In genomic region chr18:59706499-59706898, GRCh38 we compare ENCODE assay signal across 22 cellular contexts. TPM values are rescaled to one million over a fixed set of nuclear protein-coding genes. Genes with fewer than 3 reads are reported as not detected.
"Had no signal": no experiment of that assay in that cellular context is flagged by ENCODE, and none has a peak within 500 bp of the region (broad histone marks: within the 10 kb centered on the region; RNA-seq: fewer than 3 reads in every experiment).

No MANE protein-coding gene starts in this region.

- H3K4me3 Mint-ChIP-seq: activated CD4-positive, alpha-beta memory T cell treated with anti-CD3 and anti-CD28 coated beads, Interleukin-2, amount 10 ng/mL, durations not matched to agents 7 days and 5 days; activated CD4-positive, alpha-beta T cell treated with anti-CD3 and anti-CD28 coated beads, Interleukin-2, amount 10 ng/mL, durations not matched to agents 24 days and 14 days; activated naive CD4-positive, alpha-beta T cell treated with anti-CD3 and anti-CD28 coated beads for 36 hours; activated naive CD8-positive, alpha-beta T cell treated with anti-CD3 and anti-CD28 coated beads, Interleukin-2, amount 10 ng/mL, durations not matched to agents 7 days and 5 days; activated T-cell treated with anti-CD3 and anti-CD28 coated beads, Interleukin-2, amount 50 U/mL, for 72 hours; nephron; T-helper 17 cell had no signal

- H3K36me3 ChIP-seq: breast epithelium, pancreas, right atrium auricular region, transverse colon, vagina had no signal

- ATAC-seq: activated CD4-positive, CD25-positive, alpha-beta regulatory T cell treated with anti-CD3 and anti-CD28 coated beads, Interleukin-2, amount 50 U/mL, for 24 hours; activated T-cell treated with anti-CD3 and anti-CD28 coated beads, Interleukin-2, amount 50 U/mL, for 72 hours; left ventricle myocardium superior; pancreas; psoas muscle; T-helper 17 cell had no signal

- H3K4me3 ChIP-seq: breast epithelium, coronary artery, pancreas, psoas muscle, right atrium auricular region, transverse colon, vagina had no signal

- H3K4me1 Mint-ChIP-seq: activated CD4-positive, alpha-beta memory T cell treated with anti-CD3 and anti-CD28 coated beads, Interleukin-2, amount 10 ng/mL, durations not matched to agents 7 days and 5 days; activated CD4-positive, alpha-beta T cell treated with anti-CD3 and anti-CD28 coated beads, Interleukin-2, amount 10 ng/mL, durations not matched to agents 24 days and 14 days; activated naive CD8-positive, alpha-beta T cell treated with anti-CD3 and anti-CD28 coated beads, Interleukin-2, amount 10 ng/mL, durations not matched to agents 7 days and 5 days; T-helper 17 cell had no signal

- H3K27me3 ChIP-seq: breast epithelium, right atrium auricular region, transverse colon, vagina had no signal

- H3K9me3 Mint-ChIP-seq: activated CD4-positive, alpha-beta memory T cell treated with anti-CD3 and anti-CD28 coated beads, Interleukin-2, amount 10 ng/mL, durations not matched to agents 7 days and 5 days; activated CD4-positive, alpha-beta T cell treated with anti-CD3 and anti-CD28 coated beads, Interleukin-2, amount 10 ng/mL, durations not matched to agents 24 days and 14 days; activated naive CD4-positive, alpha-beta T cell treated with anti-CD3 and anti-CD28 coated beads for 36 hours; activated naive CD8-positive, alpha-beta T cell treated with anti-CD3 and anti-CD28 coated beads, Interleukin-2, amount 10 ng/mL, durations not matched to agents 7 days and 5 days; activated T-cell treated with anti-CD3 and anti-CD28 coated beads, Interleukin-2, amount 50 U/mL, for 72 hours; nephron had no signal

- H3K4me1 ChIP-seq: breast epithelium, pancreas, psoas muscle, right atrium auricular region, vagina had no signal

- H3K9me3 ChIP-seq: breast epithelium, pancreas, psoas muscle, right atrium auricular region, transverse colon, vagina had no signal

- H3K27ac ChIP-seq: breast epithelium, coronary artery, epithelial cell of prostate, pancreas, psoas muscle, right atrium auricular region, transverse colon, vagina had no signal

- H3K27ac Mint-ChIP-seq: activated CD4-positive, alpha-beta memory T cell treated with anti-CD3 and anti-CD28 coated beads, Interleukin-2, amount 10 ng/mL, durations not matched to agents 7 days and 5 days; activated CD4-positive, alpha-beta T cell treated with anti-CD3 and anti-CD28 coated beads, Interleukin-2, amount 10 ng/mL, durations not matched to agents 24 days and 14 days; activated naive CD4-positive, alpha-beta T cell treated with anti-CD3 and anti-CD28 coated beads for 36 hours; activated naive CD8-positive, alpha-beta T cell treated with anti-CD3 and anti-CD28 coated beads, Interleukin-2, amount 10 ng/mL, durations not matched to agents 7 days and 5 days; activated T-cell treated with anti-CD3 and anti-CD28 coated beads, Interleukin-2, amount 50 U/mL, for 72 hours; nephron; T-helper 17 cell had no signal

- H3K36me3 Mint-ChIP-seq: activated naive CD8-positive, alpha-beta T cell treated with anti-CD3 and anti-CD28 coated beads, Interleukin-2, amount 10 ng/mL, durations not matched to agents 7 days and 5 days had no signal

- DNase-seq: activated CD4-positive, alpha-beta memory T cell treated with anti-CD3 and anti-CD28 coated beads, Interleukin-2, amount 10 ng/mL, durations not matched to agents 7 days and 5 days; activated CD4-positive, alpha-beta T cell treated with anti-CD3 and anti-CD28 coated beads, Interleukin-2, amount 10 ng/mL, durations not matched to agents 24 days and 14 days; activated effector memory CD4-positive, alpha-beta T cell treated with Interleukin-2 at 50 U/mL for 16 hours; activated naive CD4-positive, alpha-beta T cell treated with anti-CD3 and anti-CD28 coated beads for 36 hours; activated naive CD8-positive, alpha-beta T cell treated with anti-CD3 and anti-CD28 coated beads, Interleukin-2, amount 10 ng/mL, durations not matched to agents 7 days and 5 days; activated T-cell treated with anti-CD3 and anti-CD28 coated beads, Interleukin-2, amount 50 U/mL, for 72 hours; amniotic stem cell; cerebellar nuclear complex; kidney glomerular epithelial cell; left ventricle myocardium superior; pancreas; stimulated activated CD4-positive, alpha-beta T cell treated with anti-CD3 and anti-CD28 coated beads, Interleukin-1b, Interleukin-23, amount 100 ng/mL, for 48 hours; T-helper 17 cell; transverse colon had no signal

- H3K27me3 Mint-ChIP-seq: activated CD4-positive, alpha-beta memory T cell treated with anti-CD3 and anti-CD28 coated beads, Interleukin-2, amount 10 ng/mL, durations not matched to agents 7 days and 5 days had no signal

RNA-seq across cellular contexts. Expression of gene CCBE1, which starts 9.3 kb away (rescaled TPM):
- total RNA-seq: activated CD4-positive, alpha-beta memory T cell treated with anti-CD3 and anti-CD28 coated beads, Interleukin-2, amount 10 ng/mL, durations not matched to agents 7 days and 5 days; activated CD4-positive, alpha-beta T cell treated with anti-CD3 and anti-CD28 coated beads, Interleukin-2, amount 10 ng/mL, durations not matched to agents 24 days and 14 days; activated naive CD4-positive, alpha-beta T cell treated with anti-CD3 and anti-CD28 coated beads for 36 hours; activated naive CD8-positive, alpha-beta T cell treated with anti-CD3 and anti-CD28 coated beads, Interleukin-2, amount 10 ng/mL, durations not matched to agents 7 days and 5 days; T-helper 17 cell had no signal
